In genomic region chr17:43830510-43831145, GRCh38 we compare ENCODE assay signal across 1 cellular context.
TF ChIP-seq lines count a peak whose summit lies in the region.

No MANE protein-coding gene starts in this region.

TF ChIP-seq in K562, 482 proteins besides CTCF, POLR2A, EP300 and RAD21:
- TF ChIP-seq ZKSCAN8 (CRISPR knock-in tag; IDR thresholded peaks at IDR 0.05) (no peak), ZFP36 (IDR thresholded peaks at IDR 0.05; ENCODE audit: low read depth, low read length, partially characterized antibody) (peak; percentile 7)
